Comparison of ENCODE assay signal across 2 cellular contexts in the genomic region with DNA sequence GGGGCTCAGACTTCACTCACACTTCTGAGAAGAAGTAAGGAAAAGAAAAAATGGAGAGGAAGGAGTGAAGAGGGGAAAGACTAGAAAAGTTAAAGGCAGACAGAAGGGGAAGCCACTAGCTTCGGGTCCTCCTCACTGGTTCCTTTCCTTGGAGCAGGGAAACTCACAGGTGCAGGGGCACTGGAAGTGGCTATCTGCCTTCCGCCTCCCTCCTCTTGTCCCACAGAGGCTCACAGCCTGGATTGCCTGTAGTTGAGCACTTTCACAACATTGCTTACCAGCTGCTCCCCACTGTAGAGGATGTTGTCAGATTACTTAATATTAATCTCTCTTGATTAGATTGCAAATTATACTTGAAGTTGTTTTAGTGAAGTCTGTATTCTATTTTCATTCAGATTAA.
TF ChIP-seq lines count a peak whose summit lies in the region.

No MANE protein-coding gene starts in this region.

TF ChIP-seq in WTC11, 78 proteins besides CTCF, POLR2A, EP300 and RAD21:
- TF ChIP-seq TEAD4 (CRISPR knock-in tag; IDR thresholded peaks at IDR 0.05) (no peak), ZNF671 (CRISPR knock-in tag; IDR thresholded peaks at IDR 0.05) (no peak)
- TF ChIP-seq, protein P1, sequence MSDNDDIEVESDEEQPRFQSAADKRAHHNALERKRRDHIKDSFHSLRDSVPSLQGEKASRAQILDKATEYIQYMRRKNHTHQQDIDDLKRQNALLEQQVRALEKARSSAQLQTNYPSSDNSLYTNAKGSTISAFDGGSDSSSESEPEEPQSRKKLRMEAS (CRISPR knock-in tag; IDR thresholded peaks at IDR 0.05): no peak

TF ChIP-seq in SK-N-SH, 30 proteins besides CTCF, POLR2A, EP300 and RAD21:
- TF ChIP-seq, protein P1 (IDR thresholded peaks at IDR 0.05; ENCODE audit: low read depth): no peak
- TF ChIP-seq, protein P2, sequence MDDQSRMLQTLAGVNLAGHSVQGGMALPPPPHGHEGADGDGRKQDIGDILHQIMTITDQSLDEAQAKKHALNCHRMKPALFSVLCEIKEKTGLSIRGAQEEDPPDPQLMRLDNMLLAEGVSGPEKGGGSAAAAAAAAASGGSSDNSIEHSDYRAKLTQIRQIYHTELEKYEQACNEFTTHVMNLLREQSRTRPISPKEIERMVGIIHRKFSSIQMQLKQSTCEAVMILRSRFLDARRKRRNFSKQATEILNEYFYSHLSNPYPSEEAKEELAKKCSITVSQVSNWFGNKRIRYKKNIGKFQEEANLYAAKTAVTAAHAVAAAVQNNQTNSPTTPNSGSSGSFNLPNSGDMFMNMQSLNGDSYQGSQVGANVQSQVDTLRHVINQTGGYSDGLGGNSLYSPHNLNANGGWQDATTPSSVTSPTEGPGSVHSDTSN (IDR thresholded peaks at IDR 0.05): no peak
- TF ChIP-seq, protein P3, sequence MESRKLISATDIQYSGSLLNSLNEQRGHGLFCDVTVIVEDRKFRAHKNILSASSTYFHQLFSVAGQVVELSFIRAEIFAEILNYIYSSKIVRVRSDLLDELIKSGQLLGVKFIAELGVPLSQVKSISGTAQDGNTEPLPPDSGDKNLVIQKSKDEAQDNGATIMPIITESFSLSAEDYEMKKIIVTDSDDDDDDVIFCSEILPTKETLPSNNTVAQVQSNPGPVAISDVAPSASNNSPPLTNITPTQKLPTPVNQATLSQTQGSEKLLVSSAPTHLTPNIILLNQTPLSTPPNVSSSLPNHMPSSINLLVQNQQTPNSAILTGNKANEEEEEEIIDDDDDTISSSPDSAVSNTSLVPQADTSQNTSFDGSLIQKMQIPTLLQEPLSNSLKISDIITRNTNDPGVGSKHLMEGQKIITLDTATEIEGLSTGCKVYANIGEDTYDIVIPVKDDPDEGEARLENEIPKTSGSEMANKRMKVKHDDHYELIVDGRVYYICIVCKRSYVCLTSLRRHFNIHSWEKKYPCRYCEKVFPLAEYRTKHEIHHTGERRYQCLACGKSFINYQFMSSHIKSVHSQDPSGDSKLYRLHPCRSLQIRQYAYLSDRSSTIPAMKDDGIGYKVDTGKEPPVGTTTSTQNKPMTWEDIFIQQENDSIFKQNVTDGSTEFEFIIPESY (IDR thresholded peaks at IDR 0.05; ENCODE audit: borderline replicate concordance, low read depth): no peak
- TF ChIP-seq MXI1 (IDR thresholded peaks at IDR 0.05; ENCODE audit: low read depth, low read length): no peak
- TF ChIP-seq YY1 (IDR thresholded peaks at IDR 0.05; ENCODE audit: low read depth): no peak
- TF ChIP-seq, protein P4, sequence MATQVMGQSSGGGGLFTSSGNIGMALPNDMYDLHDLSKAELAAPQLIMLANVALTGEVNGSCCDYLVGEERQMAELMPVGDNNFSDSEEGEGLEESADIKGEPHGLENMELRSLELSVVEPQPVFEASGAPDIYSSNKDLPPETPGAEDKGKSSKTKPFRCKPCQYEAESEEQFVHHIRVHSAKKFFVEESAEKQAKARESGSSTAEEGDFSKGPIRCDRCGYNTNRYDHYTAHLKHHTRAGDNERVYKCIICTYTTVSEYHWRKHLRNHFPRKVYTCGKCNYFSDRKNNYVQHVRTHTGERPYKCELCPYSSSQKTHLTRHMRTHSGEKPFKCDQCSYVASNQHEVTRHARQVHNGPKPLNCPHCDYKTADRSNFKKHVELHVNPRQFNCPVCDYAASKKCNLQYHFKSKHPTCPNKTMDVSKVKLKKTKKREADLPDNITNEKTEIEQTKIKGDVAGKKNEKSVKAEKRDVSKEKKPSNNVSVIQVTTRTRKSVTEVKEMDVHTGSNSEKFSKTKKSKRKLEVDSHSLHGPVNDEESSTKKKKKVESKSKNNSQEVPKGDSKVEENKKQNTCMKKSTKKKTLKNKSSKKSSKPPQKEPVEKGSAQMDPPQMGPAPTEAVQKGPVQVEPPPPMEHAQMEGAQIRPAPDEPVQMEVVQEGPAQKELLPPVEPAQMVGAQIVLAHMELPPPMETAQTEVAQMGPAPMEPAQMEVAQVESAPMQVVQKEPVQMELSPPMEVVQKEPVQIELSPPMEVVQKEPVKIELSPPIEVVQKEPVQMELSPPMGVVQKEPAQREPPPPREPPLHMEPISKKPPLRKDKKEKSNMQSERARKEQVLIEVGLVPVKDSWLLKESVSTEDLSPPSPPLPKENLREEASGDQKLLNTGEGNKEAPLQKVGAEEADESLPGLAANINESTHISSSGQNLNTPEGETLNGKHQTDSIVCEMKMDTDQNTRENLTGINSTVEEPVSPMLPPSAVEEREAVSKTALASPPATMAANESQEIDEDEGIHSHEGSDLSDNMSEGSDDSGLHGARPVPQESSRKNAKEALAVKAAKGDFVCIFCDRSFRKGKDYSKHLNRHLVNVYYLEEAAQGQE (IDR thresholded peaks at IDR 0.05; ENCODE audit: low read depth, low read length): no peak
- TF ChIP-seq FOSL2 (IDR thresholded peaks at IDR 0.05; ENCODE audit: borderline replicate concordance, low read depth): no peak
- TF ChIP-seq SIN3A (IDR thresholded peaks at IDR 0.05; ENCODE audit: borderline replicate concordance, low read depth, low read length): no peak
- no peak for TF ChIP-seq GATA2 (CRISPR knock-in tag; IDR thresholded peaks at IDR 0.05)
- TF ChIP-seq, protein P5, sequence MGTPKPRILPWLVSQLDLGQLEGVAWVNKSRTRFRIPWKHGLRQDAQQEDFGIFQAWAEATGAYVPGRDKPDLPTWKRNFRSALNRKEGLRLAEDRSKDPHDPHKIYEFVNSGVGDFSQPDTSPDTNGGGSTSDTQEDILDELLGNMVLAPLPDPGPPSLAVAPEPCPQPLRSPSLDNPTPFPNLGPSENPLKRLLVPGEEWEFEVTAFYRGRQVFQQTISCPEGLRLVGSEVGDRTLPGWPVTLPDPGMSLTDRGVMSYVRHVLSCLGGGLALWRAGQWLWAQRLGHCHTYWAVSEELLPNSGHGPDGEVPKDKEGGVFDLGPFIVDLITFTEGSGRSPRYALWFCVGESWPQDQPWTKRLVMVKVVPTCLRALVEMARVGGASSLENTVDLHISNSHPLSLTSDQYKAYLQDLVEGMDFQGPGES (IDR thresholded peaks at IDR 0.05; ENCODE audit: low read depth, low read length): no peak
